Comparison of ENCODE assay signal across 32 cellular contexts in the genomic region with DNA sequence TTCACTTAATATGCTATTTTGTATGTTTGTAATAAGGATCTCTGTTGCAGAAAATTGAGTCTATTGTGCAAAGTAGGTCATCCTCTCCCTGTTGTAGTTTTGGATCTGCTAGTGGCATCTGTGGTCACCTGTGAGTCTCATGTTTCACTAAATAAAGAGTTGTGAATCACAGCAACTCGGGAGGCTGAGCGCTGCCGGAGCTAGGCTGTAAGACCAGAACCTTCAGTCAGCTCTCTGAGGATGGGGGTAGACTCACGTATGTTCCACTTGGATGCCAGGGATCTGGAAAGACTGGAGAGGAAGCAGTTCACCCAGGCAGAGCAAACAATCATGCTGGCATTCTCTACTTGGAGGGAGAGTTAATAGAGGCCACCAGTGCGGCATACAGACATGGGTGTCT.
DNase-seq lines count a peak whose midpoint lies in the region; ATAC-seq, FAIRE-seq and TF ChIP-seq lines count a peak whose summit lies in the region.
"Had no signal": no experiment of that assay in that cellular context is flagged by ENCODE, and none has a peak within 500 bp of the region (broad histone marks: within the 10 kb centered on the region; RNA-seq: fewer than 3 reads in every experiment).

No MANE protein-coding gene starts in this region.

- H3K27ac ChIP-seq in A549, result peak overlapping the region; percentile 92 to 98
- H3K27ac ChIP-seq in RWPE2 (ENCODE audit: poor library complexity, severe bottlenecking), result peak overlapping the region; percentile 100
- no peak overlapping the region for H3K27ac ChIP-seq in H9 (ENCODE audit: insufficient read length, low read depth, low read length)
- H3K27ac ChIP-seq: coronary artery, right lobe of liver, testis had no signal

- peaks cover 28% of the 10 kb centered on the region for H3K9me3 ChIP-seq in A549
- peaks cover 5% of the 10 kb centered on the region for H3K9me3 ChIP-seq in RWPE2 (ENCODE audit: severe bottlenecking)
- no peaks in the 10 kb centered on the region for H3K9me3 ChIP-seq in H9 (ENCODE audit: control insufficient read depth, low read depth, low read length)
- H3K9me3 ChIP-seq: right lobe of liver, testis had no signal

- no peaks in the 10 kb centered on the region; the same call in 1 of the 2 replicates for H3K79me2 ChIP-seq in H9 (ENCODE audit: insufficient read depth, low read length)

- H3K4me1 ChIP-seq in A549 (peaks cover 73% of the 10 kb centered on the region), RWPE2 (ENCODE audit: insufficient read depth, poor library complexity, severe bottlenecking) (peaks cover 46% of the 10 kb centered on the region), H9 (ENCODE audit: insufficient read depth, low read length) (no peaks in the 10 kb centered on the region)
- H3K4me1 ChIP-seq: right lobe of liver, testis had no signal

- no peak overlapping the region for H3T11ph ChIP-seq in H9 (ENCODE audit: low read length)

- H4K8ac ChIP-seq in H9 (replicated peaks; ENCODE audit: insufficient read length, low read depth, low read length), result no peak overlapping the region

- no peak overlapping the region for H3K27ac Mint-ChIP-seq in H9
- H3K27ac Mint-ChIP-seq: activated CD4-positive, alpha-beta T cell treated with anti-CD3 and anti-CD28 coated beads for 36 hours; activated CD8-positive, alpha-beta T cell treated with anti-CD3 and anti-CD28 coated beads, Interleukin-2, amount 10 ng/mL, durations not matched to agents 7 days and 5 days; activated naive CD4-positive, alpha-beta T cell treated with anti-CD3 and anti-CD28 coated beads, Interleukin-2, amount 50 U/mL, for 72 hours; effector memory CD8-positive, alpha-beta T cell; naive thymus-derived CD8-positive, alpha-beta T cell; stimulated activated naive CD8-positive, alpha-beta T cell treated with anti-CD3 and anti-CD28 coated beads, Interleukin-15, Interleukin-2, amounts not matched to agents 100 ng/mL and 50 ng/mL, for 24 hours; T-helper 2 cell treated with Interferon-gamma antibody and Interleukin-4, amounts not matched to agents 5 μg/mL and 100 μg/mL, for 36 hours had no signal

- no peak overlapping the region for H2AK5ac ChIP-seq in H9 (ENCODE audit: insufficient read length, low read length)

- peaks cover 0 to 2% (median 0%) of the 10 kb centered on the region in 3 experiments; a peak in 1 of 7 replicates for H3K36me3 Mint-ChIP-seq in H9 (ENCODE audit: insufficient read depth in 1 of 3, low read depth in 3 of 3)
- H3K36me3 Mint-ChIP-seq: naive thymus-derived CD8-positive, alpha-beta T cell had no signal

- H4K20me1 ChIP-seq in H9 (ENCODE audit: control insufficient read depth, insufficient read depth, insufficient read length), result no peaks in the 10 kb centered on the region

- no peak for TF ChIP-seq RAD21 in A549 (conservative IDR thresholded peaks at IDR 0.05 in 1 of 2, IDR thresholded peaks at IDR 0.05 in 1 of 2)

- no peaks in the 10 kb centered on the region for H3K36me3 ChIP-seq in RWPE2 (ENCODE audit: low read depth)
- H3K36me3 ChIP-seq: right lobe of liver had no signal

- TF ChIP-seq EP300 in A549 (IDR thresholded peaks at IDR 0.05), result no peak

- CTCF ChIA-PET in A549 (lab: Yijun Ruan, JAX), result interaction anchor here (0.8 to 3.4 kb wide), 4 partner anchors 39 to 429 kb away, joined by 3 to 21 read pairs (median 4); no protein-coding TSS in a partner anchor

- no peak overlapping the region for H3K4me3 Mint-ChIP-seq in H9
- H3K4me3 Mint-ChIP-seq: activated CD4-positive, alpha-beta T cell treated with anti-CD3 and anti-CD28 coated beads for 36 hours; activated CD8-positive, alpha-beta T cell treated with anti-CD3 and anti-CD28 coated beads, Interleukin-2, amount 10 ng/mL, durations not matched to agents 7 days and 5 days; effector memory CD8-positive, alpha-beta T cell; naive thymus-derived CD8-positive, alpha-beta T cell; stimulated activated naive CD8-positive, alpha-beta T cell treated with anti-CD3 and anti-CD28 coated beads, Interleukin-15, Interleukin-2, amounts not matched to agents 100 ng/mL and 50 ng/mL, for 24 hours; T-helper 2 cell treated with Interferon-gamma antibody and Interleukin-4, amounts not matched to agents 5 μg/mL and 100 μg/mL, for 36 hours had no signal

- H3K9me3 Mint-ChIP-seq in H9, result peaks cover 7% of the 10 kb centered on the region in 2 experiments; a peak in 4 of 5 replicates
- H3K9me3 Mint-ChIP-seq: T-helper 2 cell treated with Interferon-gamma antibody and Interleukin-4, amounts not matched to agents 5 μg/mL and 100 μg/mL, for 36 hours had no signal

- peaks cover 3 to 5% of the 10 kb centered on the region in 2 experiments; a peak in 3 of 4 replicates for H3K4me1 Mint-ChIP-seq in H9
- H3K4me1 Mint-ChIP-seq: activated CD4-positive, alpha-beta T cell treated with anti-CD3 and anti-CD28 coated beads for 36 hours; naive thymus-derived CD8-positive, alpha-beta T cell had no signal

- H3K14ac ChIP-seq in H9 (ENCODE audit: insufficient read depth, low read length), result no peak overlapping the region

- no peak overlapping the region for H2BK12ac ChIP-seq in H9 (ENCODE audit: insufficient read length, low read depth, low read length)

- H3K23ac ChIP-seq in H9 (ENCODE audit: insufficient read length, low read depth, low read length), result no peak overlapping the region

- TF ChIP-seq POLR2A in A549 (IDR thresholded peaks at IDR 0.05; ENCODE audit: low read length), result no peak

- no peak overlapping the region for H3K18ac ChIP-seq in H9 (ENCODE audit: insufficient read length, low read depth, low read length)

- no peak overlapping the region for H2BK120ac ChIP-seq in H9 (ENCODE audit: low read depth, low read length, poor library complexity, severe bottlenecking)

- POLR2A ChIA-PET in A549 (lab: Yijun Ruan, JAX), result no interaction called here

- no peaks in the 10 kb centered on the region for H3K79me1 ChIP-seq in H9 (ENCODE audit: insufficient read depth, low read depth, low read length, poor library complexity, severe bottlenecking)

- no peak overlapping the region for H3K56ac ChIP-seq in H9 (ENCODE audit: insufficient read length, low read depth, low read length)

- H3K23me2 ChIP-seq in H9 (ENCODE audit: insufficient read length, low read depth, low read length, poor library complexity, severe bottlenecking), result no peaks in the 10 kb centered on the region

- H2BK5ac ChIP-seq in H9 (ENCODE audit: insufficient read length, low read length), result no peak overlapping the region

- TF ChIP-seq CTCF in A549 (IDR thresholded peaks at IDR 0.05), result no peak
- TF ChIP-seq CTCF in RWPE2 (IDR thresholded peaks at IDR 0.05; ENCODE audit: poor library complexity, severe bottlenecking), result no peak
- no peak for TF ChIP-seq CTCF in H9 (conservative IDR thresholded peaks at IDR 0.05)

- no peaks in the 10 kb centered on the region for H3K27me3 ChIP-seq in RWPE2 (ENCODE audit: insufficient read depth, poor library complexity, severe bottlenecking)
- H3K27me3 ChIP-seq in H9 (ENCODE audit: insufficient read depth, low read length), result no peaks in the 10 kb centered on the region
- H3K27me3 ChIP-seq: right lobe of liver, testis had no signal

- H2AFZ ChIP-seq in H9 (ENCODE audit: low read length), result no peak overlapping the region

- DNase-seq in A549 (ENCODE audit: low read depth in 1 of 2, low spot score in 1 of 2), result no peak
- peak; percentile 90 for DNase-seq in M059J (ENCODE audit: low read depth)
- no peak for DNase-seq in RWPE2 (ENCODE audit: low spot score)
- peak; percentile 91 for DNase-seq in kidney tubule cell (ENCODE audit: low spot score)
- no peak for DNase-seq in NCI-H526 treated with DMSO at 0.1 percent for 48 hours (lab: John Stamatoyannopoulos, UW)
- DNase-seq in Kasumi-1 (lab: John Stamatoyannopoulos, UW), result no peak
- DNase-seq in H9, result no peak
- DNase-seq: activated CD4-positive, alpha-beta T cell treated with anti-CD3 and anti-CD28 coated beads for 36 hours; activated CD8-positive, alpha-beta T cell treated with anti-CD3 and anti-CD28 coated beads, Interleukin-2, amount 10 ng/mL, durations not matched to agents 7 days and 5 days; activated effector memory CD4-positive, alpha-beta T cell treated with Interleukin-2 at 50 U/mL for 16 hours; amygdala; effector memory CD8-positive, alpha-beta T cell; head of caudate nucleus; KBM-7; midbrain; naive thymus-derived CD8-positive, alpha-beta T cell; NCI-H1417 treated with DMSO at 0.1 percent for 48 hours; NCI-H2081; NCI-H446 treated with DMSO at 0.1 percent for 48 hours; NK-92 treated with Interleukin-12 subunit alpha and Interleukin-12 subunit beta, amount 100 ng/mL, for 24 hours; right lobe of liver; SHP77 treated with DMSO at 0.1 percent for 48 hours; stimulated activated CD8-positive, alpha-beta memory T cell treated with anti-CD3 and anti-CD28 coated beads, Interleukin-4, amount 100 ng/mL, for 48 hours; testis had no signal

- H2BK15ac ChIP-seq in H9 (ENCODE audit: low read depth, low read length), result no peak overlapping the region

- FAIRE-seq in A549 (lab: Jason Lieb, UNC), result no peak
- FAIRE-seq: HTR-8/SVneo, islet of Langerhans had no signal

- H3K4ac ChIP-seq in H9 (ENCODE audit: low read depth, low read length), result no peak overlapping the region

- H4K91ac ChIP-seq in H9 (ENCODE audit: insufficient read length, low read depth, low read length), result no peak overlapping the region

- peaks cover 10% of the 10 kb centered on the region for H3K27me3 Mint-ChIP-seq in H9 (ENCODE audit: low read depth)

- no peak for ATAC-seq in A549
- no peak for ATAC-seq in RWPE2 (ENCODE audit: low read depth)
- no peak for ATAC-seq in HG02763 (IDR thresholded peaks at IDR 0.05; ENCODE audit: unreplicated experiment)
- ATAC-seq: activated CD4-positive, alpha-beta T cell treated with anti-CD3 and anti-CD28 coated beads for 36 hours; activated CD8-positive, alpha-beta T cell treated with anti-CD3 and anti-CD28 coated beads, Interleukin-2, amount 10 ng/mL, durations not matched to agents 7 days and 5 days; activated naive CD4-positive, alpha-beta T cell treated with anti-CD3 and anti-CD28 coated beads, Interleukin-2, amount 50 U/mL, for 72 hours; effector memory CD8-positive, alpha-beta T cell; esophagus mucosa; naive thymus-derived CD8-positive, alpha-beta T cell; right lobe of liver had no signal

- no peak overlapping the region for H4K5ac ChIP-seq in H9 (ENCODE audit: insufficient read length, low read depth, low read length)

- H3K4me3 ChIP-seq in A549, result no peak overlapping the region
- H3K4me3 ChIP-seq in RWPE2 (ENCODE audit: severe bottlenecking), result no peak overlapping the region
- H3K4me3 ChIP-seq: coronary artery, right lobe of liver, testis had no signal

- H3K4me2 ChIP-seq in A549 (no peak overlapping the region), H9 (ENCODE audit: insufficient read depth, insufficient read length, low read length) (no peak overlapping the region)

- no peak overlapping the region for H3K9ac ChIP-seq in H9 (ENCODE audit: extremely low read depth, insufficient read length, low read length)

- H2BK20ac ChIP-seq in H9 (ENCODE audit: low read depth, low read length, poor library complexity, severe bottlenecking), result no peak overlapping the region

- WGBS in A549 (ENCODE audit: missing lambda C conversion rate), result 81% methylated on average over 5 of the region's 5 CpGs
- no CpG with 5 or more reads among the region's 5 CpGs for WGBS in H9 (ENCODE audit: extremely low coverage, insufficient read length, low lambda C conversion rate)

TF ChIP-seq in A549, 52 proteins besides CTCF, POLR2A, EP300 and RAD21 (continues in another document):
- TF ChIP-seq CEBPB (IDR thresholded peaks at IDR 0.05), result no peak
- TF ChIP-seq CBX8 (IDR thresholded peaks at IDR 0.05), result no peak

Comparison
In these comparisons a context has a peak if more than half of its experiments do, and no peak if none do; other contexts are left out.
1. DNase-seq: peak in M059J (single experiment) and kidney tubule cell (single experiment); none in A549 (0 of 2), RWPE2 (single experiment), NCI-H526 treated with DMSO at 0.1 percent for 48 hours (single experiment), Kasumi-1 (0 of 2) and H9 (single experiment).